Comparison of ENCODE assay signal across 8 cellular contexts in genomic region chr14:103518416-103519042, GRCh38. TPM values are rescaled to one million over a fixed set of nuclear protein-coding genes. Genes with fewer than 3 reads are reported as not detected.
DNase-seq lines count a peak whose midpoint lies in the region; ATAC-seq and TF ChIP-seq lines count a peak whose summit lies in the region.

No MANE protein-coding gene starts in this region.

- peaks cover 3% of the 10 kb centered on the region for H3K36me3 ChIP-seq in lower lobe of right lung

- TF ChIP-seq CTCF in coronary artery (IDR thresholded peaks at IDR 0.05) (peak; percentile 93), lower lobe of right lung (IDR thresholded peaks at IDR 0.05) (peak; percentile 92)

- peak; percentile 44 to 47 for ATAC-seq in lower lobe of right lung

- H3K27me3 ChIP-seq in lower lobe of right lung (ENCODE audit: low read depth): peaks cover 5% of the 10 kb centered on the region

- intact Hi-C loops in lower lobe of right lung (cut with DNase I): no loop called here
- intact Hi-C loops in activated T-helper 1 cell treated with anti-CD3 and anti-CD28 coated beads, Interleukin-12 subunit alpha, Interleukin-12 subunit beta, Interleukin-2, Interleukin-4 antibody, amounts not matched to agents 30 ng/mL and 10 ng/mL and 1 ng/mL, durations not matched to agents 14 hours and 24 hours and 36 hours (cut with micrococcal nuclease): loop anchor here (1.0 kb wide), 1 partner anchor 28 kb away; no protein-coding TSS in a partner anchor

- H3K4me1 ChIP-seq in lower lobe of right lung: peaks cover 66% of the 10 kb centered on the region

- H3K27ac ChIP-seq in coronary artery: peak overlapping the region; percentile 76 to 96
- H3K27ac ChIP-seq in lower lobe of right lung: peak overlapping the region; percentile 68

- no peak overlapping the region for H3K27ac Mint-ChIP-seq in activated T-helper 1 cell treated with anti-CD3 and anti-CD28 coated beads, Interleukin-12 subunit alpha, Interleukin-12 subunit beta, Interleukin-2, Interleukin-4 antibody, amounts not matched to agents 30 ng/mL and 10 ng/mL and 1 ng/mL, durations not matched to agents 14 hours and 24 hours and 36 hours

- no peak overlapping the region for H3K4me3 Mint-ChIP-seq in activated T-helper 1 cell treated with anti-CD3 and anti-CD28 coated beads, Interleukin-12 subunit alpha, Interleukin-12 subunit beta, Interleukin-2, Interleukin-4 antibody, amounts not matched to agents 30 ng/mL and 10 ng/mL and 1 ng/mL, durations not matched to agents 14 hours and 24 hours and 36 hours

- H3K27me3 Mint-ChIP-seq in activated T-helper 1 cell treated with anti-CD3 and anti-CD28 coated beads, Interleukin-12 subunit alpha, Interleukin-12 subunit beta, Interleukin-2, Interleukin-4 antibody, amounts not matched to agents 30 ng/mL and 10 ng/mL and 1 ng/mL, durations not matched to agents 14 hours and 24 hours and 36 hours (ENCODE audit: insufficient read depth): peaks cover 8% of the 10 kb centered on the region

- DNase-seq in EL (peak; percentile 53), LoVo (ENCODE audit: low spot score) (peak; percentile 50), coronary artery (ENCODE audit: low spot score) (peak; percentile 79), lower lobe of right lung (peak; percentile 79), SKM-1 (lab: John Stamatoyannopoulos, UW; ENCODE audit: unreplicated experiment) (no peak)
- peak; percentile 29 for DNase-seq in activated CD4-positive, CD25-positive, alpha-beta regulatory T cell treated with anti-CD3 and anti-CD28 coated beads, Interleukin-2, amount 50 U/mL, for 16 hours (ENCODE audit: low read depth, low spot score)
- peak; percentile 55 for DNase-seq in stimulated activated CD8-positive, alpha-beta memory T cell treated with anti-CD3 and anti-CD28 coated beads, Interleukin-2, amount 100 ng/mL, for 48 hours (ENCODE audit: low read depth in 2 of 2)
- DNase-seq in activated T-helper 1 cell treated with anti-CD3 and anti-CD28 coated beads, Interleukin-12 subunit alpha, Interleukin-12 subunit beta, Interleukin-2, Interleukin-4 antibody, amounts not matched to agents 30 ng/mL and 10 ng/mL and 1 ng/mL, durations not matched to agents 14 hours and 24 hours and 36 hours (ENCODE audit: low spot score): no peak

- H3K4me3 ChIP-seq in coronary artery (no peak overlapping the region), lower lobe of right lung (no peak overlapping the region)

- no peaks in the 10 kb centered on the region for H3K9me3 ChIP-seq in lower lobe of right lung

- H3K9me3 Mint-ChIP-seq in activated T-helper 1 cell treated with anti-CD3 and anti-CD28 coated beads, Interleukin-12 subunit alpha, Interleukin-12 subunit beta, Interleukin-2, Interleukin-4 antibody, amounts not matched to agents 30 ng/mL and 10 ng/mL and 1 ng/mL, durations not matched to agents 14 hours and 24 hours and 36 hours: no peaks in the 10 kb centered on the region

- H3K4me1 Mint-ChIP-seq in activated T-helper 1 cell treated with anti-CD3 and anti-CD28 coated beads, Interleukin-12 subunit alpha, Interleukin-12 subunit beta, Interleukin-2, Interleukin-4 antibody, amounts not matched to agents 30 ng/mL and 10 ng/mL and 1 ng/mL, durations not matched to agents 14 hours and 24 hours and 36 hours (ENCODE audit: low read depth): peaks cover 6% of the 10 kb centered on the region

- H3K36me3 Mint-ChIP-seq in activated T-helper 1 cell treated with anti-CD3 and anti-CD28 coated beads, Interleukin-12 subunit alpha, Interleukin-12 subunit beta, Interleukin-2, Interleukin-4 antibody, amounts not matched to agents 30 ng/mL and 10 ng/mL and 1 ng/mL, durations not matched to agents 14 hours and 24 hours and 36 hours (ENCODE audit: low read depth): no peaks in the 10 kb centered on the region

RNA-seq across cellular contexts. Expression of gene CKB, which starts 4.1 kb away (rescaled TPM):
- total RNA-seq in lower lobe of right lung: 115 TPM
- total RNA-seq in activated T-helper 1 cell treated with anti-CD3 and anti-CD28 coated beads, Interleukin-12 subunit alpha, Interleukin-12 subunit beta, Interleukin-2, Interleukin-4 antibody, amounts not matched to agents 30 ng/mL and 10 ng/mL and 1 ng/mL, durations not matched to agents 14 hours and 24 hours and 36 hours: 13.7 and 16.0 TPM in 2 replicates

RNA-seq across cellular contexts. Expression of gene TRMT61A, which starts 10.5 kb away (rescaled TPM):
- total RNA-seq in lower lobe of right lung: 11.0 TPM
- total RNA-seq in activated T-helper 1 cell treated with anti-CD3 and anti-CD28 coated beads, Interleukin-12 subunit alpha, Interleukin-12 subunit beta, Interleukin-2, Interleukin-4 antibody, amounts not matched to agents 30 ng/mL and 10 ng/mL and 1 ng/mL, durations not matched to agents 14 hours and 24 hours and 36 hours: 23.4 and 23.7 TPM in 2 replicates

RNA-seq across cellular contexts. Expression of gene BAG5, which starts 43.9 kb away (rescaled TPM):
- 29.8 TPM for total RNA-seq in lower lobe of right lung
- total RNA-seq in activated T-helper 1 cell treated with anti-CD3 and anti-CD28 coated beads, Interleukin-12 subunit alpha, Interleukin-12 subunit beta, Interleukin-2, Interleukin-4 antibody, amounts not matched to agents 30 ng/mL and 10 ng/mL and 1 ng/mL, durations not matched to agents 14 hours and 24 hours and 36 hours: 33.8 and 34.1 TPM in 2 replicates

RNA-seq across cellular contexts. Expression of gene COA8, which starts 44.2 kb away (rescaled TPM):
- total RNA-seq in lower lobe of right lung: 33.0 TPM
- 37.2 and 39.7 TPM in 2 replicates for total RNA-seq in activated T-helper 1 cell treated with anti-CD3 and anti-CD28 coated beads, Interleukin-12 subunit alpha, Interleukin-12 subunit beta, Interleukin-2, Interleukin-4 antibody, amounts not matched to agents 30 ng/mL and 10 ng/mL and 1 ng/mL, durations not matched to agents 14 hours and 24 hours and 36 hours

Comparison
In these comparisons a context has a peak if more than half of its experiments do, and no peak if none do; other contexts are left out.
1. DNase-seq: peak in EL (single experiment), LoVo (single experiment), activated CD4-positive, CD25-positive, alpha-beta regulatory T cell treated with anti-CD3 and anti-CD28 coated beads, Interleukin-2, amount 50 U/mL, for 16 hours (single experiment), coronary artery (single experiment), lower lobe of right lung (single experiment) and stimulated activated CD8-positive, alpha-beta memory T cell treated with anti-CD3 and anti-CD28 coated beads, Interleukin-2, amount 100 ng/mL, for 48 hours (2 of 2); none in SKM-1 (single experiment) and activated T-helper 1 cell treated with anti-CD3 and anti-CD28 coated beads, Interleukin-12 subunit alpha, Interleukin-12 subunit beta, Interleukin-2, Interleukin-4 antibody, amounts not matched to agents 30 ng/mL and 10 ng/mL and 1 ng/mL, durations not matched to agents 14 hours and 24 hours and 36 hours (single experiment).